2 cellular contexts compared by ENCODE assay signal in the genomic region with DNA sequence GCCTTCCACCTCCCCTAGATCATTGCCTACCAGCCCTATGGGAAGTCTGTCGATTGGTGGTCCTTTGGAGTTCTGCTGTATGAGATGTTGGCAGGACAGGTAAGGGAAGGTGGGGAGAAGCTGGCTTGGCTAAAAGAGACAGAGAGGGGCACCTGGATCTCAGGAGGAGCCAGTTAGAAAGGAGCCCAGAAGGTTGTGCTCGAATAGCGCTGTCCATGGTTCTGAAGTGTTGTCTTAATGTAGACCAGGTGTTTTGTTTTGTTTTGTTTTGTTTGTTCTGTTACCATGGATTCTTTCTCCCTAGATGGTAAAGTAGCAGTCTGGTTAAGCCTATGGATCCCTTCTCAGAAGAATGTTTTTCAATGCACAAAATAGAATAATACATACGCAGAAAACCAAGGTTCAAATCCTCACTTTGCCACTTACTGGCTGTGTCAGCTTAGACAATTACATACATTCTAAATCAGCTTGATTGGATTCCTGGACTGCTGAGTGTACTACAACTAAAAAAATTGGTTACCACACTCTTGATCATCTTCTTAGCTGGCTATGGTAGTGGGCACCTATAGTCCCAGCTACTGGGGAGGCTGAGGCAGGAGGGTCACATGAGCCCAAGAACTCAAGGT.
TF ChIP-seq lines count a peak whose summit lies in the region.

No MANE protein-coding gene starts in this region.

TF ChIP-seq in WTC11, 78 proteins besides CTCF, POLR2A, EP300 and RAD21 (continued from another document and continues in another):
- TF ChIP-seq, protein P1, sequence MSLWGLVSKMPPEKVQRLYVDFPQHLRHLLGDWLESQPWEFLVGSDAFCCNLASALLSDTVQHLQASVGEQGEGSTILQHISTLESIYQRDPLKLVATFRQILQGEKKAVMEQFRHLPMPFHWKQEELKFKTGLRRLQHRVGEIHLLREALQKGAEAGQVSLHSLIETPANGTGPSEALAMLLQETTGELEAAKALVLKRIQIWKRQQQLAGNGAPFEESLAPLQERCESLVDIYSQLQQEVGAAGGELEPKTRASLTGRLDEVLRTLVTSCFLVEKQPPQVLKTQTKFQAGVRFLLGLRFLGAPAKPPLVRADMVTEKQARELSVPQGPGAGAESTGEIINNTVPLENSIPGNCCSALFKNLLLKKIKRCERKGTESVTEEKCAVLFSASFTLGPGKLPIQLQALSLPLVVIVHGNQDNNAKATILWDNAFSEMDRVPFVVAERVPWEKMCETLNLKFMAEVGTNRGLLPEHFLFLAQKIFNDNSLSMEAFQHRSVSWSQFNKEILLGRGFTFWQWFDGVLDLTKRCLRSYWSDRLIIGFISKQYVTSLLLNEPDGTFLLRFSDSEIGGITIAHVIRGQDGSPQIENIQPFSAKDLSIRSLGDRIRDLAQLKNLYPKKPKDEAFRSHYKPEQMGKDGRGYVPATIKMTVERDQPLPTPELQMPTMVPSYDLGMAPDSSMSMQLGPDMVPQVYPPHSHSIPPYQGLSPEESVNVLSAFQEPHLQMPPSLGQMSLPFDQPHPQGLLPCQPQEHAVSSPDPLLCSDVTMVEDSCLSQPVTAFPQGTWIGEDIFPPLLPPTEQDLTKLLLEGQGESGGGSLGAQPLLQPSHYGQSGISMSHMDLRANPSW (CRISPR knock-in tag; conservative IDR thresholded peaks at IDR 0.05; ENCODE audit: low read depth), result no peak
- peak; percentile 65; the same call in 1 of the 2 replicates for TF ChIP-seq TP53 (CRISPR knock-in tag; IDR thresholded peaks at IDR 0.05)
- no peak for TF ChIP-seq ZNF396 (CRISPR knock-in tag; IDR thresholded peaks at IDR 0.05; ENCODE audit: borderline replicate concordance)
- TF ChIP-seq, protein P2, sequence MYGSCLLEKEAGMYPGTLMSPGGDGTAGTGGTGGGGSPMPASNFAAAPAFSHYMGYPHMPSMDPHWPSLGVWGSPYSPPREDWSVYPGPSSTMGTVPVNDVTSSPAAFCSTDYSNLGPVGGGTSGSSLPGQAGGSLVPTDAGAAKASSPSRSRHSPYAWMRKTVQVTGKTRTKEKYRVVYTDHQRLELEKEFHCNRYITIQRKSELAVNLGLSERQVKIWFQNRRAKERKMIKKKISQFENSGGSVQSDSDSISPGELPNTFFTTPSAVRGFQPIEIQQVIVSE (CRISPR knock-in tag; IDR thresholded peaks at IDR 0.05; ENCODE audit: borderline replicate concordance), result no peak
- peak; percentile 87 for TF ChIP-seq ZNF232 (CRISPR knock-in tag; IDR thresholded peaks at IDR 0.05)
- peak; percentile 83; the same call in 1 of the 2 replicates for TF ChIP-seq NFE2L1 (CRISPR knock-in tag; IDR thresholded peaks at IDR 0.05)
- TF ChIP-seq FOXP1 (CRISPR knock-in tag; IDR thresholded peaks at IDR 0.05; ENCODE audit: borderline replicate concordance), result no peak
- TF ChIP-seq, protein P3, sequence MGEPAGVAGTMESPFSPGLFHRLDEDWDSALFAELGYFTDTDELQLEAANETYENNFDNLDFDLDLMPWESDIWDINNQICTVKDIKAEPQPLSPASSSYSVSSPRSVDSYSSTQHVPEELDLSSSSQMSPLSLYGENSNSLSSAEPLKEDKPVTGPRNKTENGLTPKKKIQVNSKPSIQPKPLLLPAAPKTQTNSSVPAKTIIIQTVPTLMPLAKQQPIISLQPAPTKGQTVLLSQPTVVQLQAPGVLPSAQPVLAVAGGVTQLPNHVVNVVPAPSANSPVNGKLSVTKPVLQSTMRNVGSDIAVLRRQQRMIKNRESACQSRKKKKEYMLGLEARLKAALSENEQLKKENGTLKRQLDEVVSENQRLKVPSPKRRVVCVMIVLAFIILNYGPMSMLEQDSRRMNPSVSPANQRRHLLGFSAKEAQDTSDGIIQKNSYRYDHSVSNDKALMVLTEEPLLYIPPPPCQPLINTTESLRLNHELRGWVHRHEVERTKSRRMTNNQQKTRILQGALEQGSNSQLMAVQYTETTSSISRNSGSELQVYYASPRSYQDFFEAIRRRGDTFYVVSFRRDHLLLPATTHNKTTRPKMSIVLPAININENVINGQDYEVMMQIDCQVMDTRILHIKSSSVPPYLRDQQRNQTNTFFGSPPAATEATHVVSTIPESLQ (CRISPR knock-in tag; IDR thresholded peaks at IDR 0.05), result no peak
- no peak for TF ChIP-seq ZNF121 (CRISPR knock-in tag; IDR thresholded peaks at IDR 0.05)
- no peak for TF ChIP-seq RORB (CRISPR knock-in tag; IDR thresholded peaks at IDR 0.05)
- TF ChIP-seq, protein P4, sequence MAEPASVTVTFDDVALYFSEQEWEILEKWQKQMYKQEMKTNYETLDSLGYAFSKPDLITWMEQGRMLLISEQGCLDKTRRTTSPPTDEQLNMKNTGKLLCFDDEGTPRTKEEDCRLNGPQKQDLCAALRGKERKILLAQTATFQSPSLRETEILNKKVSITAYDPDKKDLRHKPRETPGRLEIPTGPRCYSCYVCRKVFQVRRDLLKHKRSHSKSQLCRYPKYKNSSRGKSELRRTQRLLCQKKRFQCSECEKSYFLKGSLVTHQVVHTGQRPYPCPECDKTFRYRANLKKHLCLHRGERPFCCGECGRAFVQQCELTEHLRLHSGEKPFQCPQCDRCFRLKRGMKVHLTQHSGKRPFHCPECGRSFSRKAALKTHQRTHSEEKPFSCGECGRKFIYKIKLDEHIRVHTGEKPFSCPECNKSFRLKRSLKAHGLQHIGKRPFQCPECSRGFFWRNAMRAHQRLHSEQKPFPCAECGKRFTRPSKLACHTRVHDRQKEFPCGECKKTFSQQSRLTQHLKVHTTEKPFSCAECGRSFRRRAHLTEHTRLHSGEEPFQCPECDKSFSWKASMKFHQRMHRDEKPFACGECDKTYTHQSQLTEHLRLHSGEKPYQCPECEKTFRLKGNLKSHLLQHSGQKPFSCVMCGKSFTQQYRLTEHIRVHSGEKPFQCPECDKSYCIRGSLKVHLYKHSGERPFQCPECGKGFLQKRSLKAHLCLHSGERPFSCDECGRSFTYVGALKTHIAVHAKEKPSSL (CRISPR knock-in tag; conservative IDR thresholded peaks at IDR 0.05), result no peak
- TF ChIP-seq TEAD4 (CRISPR knock-in tag; IDR thresholded peaks at IDR 0.05), result peak; percentile 21; the same call in 1 of the 2 replicates
- no peak for TF ChIP-seq NR3C1 (CRISPR knock-in tag; conservative IDR thresholded peaks at IDR 0.05; ENCODE audit: low read depth)
- TF ChIP-seq, protein P5, sequence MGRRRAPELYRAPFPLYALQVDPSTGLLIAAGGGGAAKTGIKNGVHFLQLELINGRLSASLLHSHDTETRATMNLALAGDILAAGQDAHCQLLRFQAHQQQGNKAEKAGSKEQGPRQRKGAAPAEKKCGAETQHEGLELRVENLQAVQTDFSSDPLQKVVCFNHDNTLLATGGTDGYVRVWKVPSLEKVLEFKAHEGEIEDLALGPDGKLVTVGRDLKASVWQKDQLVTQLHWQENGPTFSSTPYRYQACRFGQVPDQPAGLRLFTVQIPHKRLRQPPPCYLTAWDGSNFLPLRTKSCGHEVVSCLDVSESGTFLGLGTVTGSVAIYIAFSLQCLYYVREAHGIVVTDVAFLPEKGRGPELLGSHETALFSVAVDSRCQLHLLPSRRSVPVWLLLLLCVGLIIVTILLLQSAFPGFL (CRISPR knock-in tag; IDR thresholded peaks at IDR 0.05; ENCODE audit: borderline replicate concordance), result no peak; the same call in 1 of the 2 replicates
- TF ChIP-seq ETV6 (CRISPR knock-in tag; IDR thresholded peaks at IDR 0.05), result no peak
- no peak for TF ChIP-seq NR2C2 (CRISPR knock-in tag; IDR thresholded peaks at IDR 0.05)

TF ChIP-seq in HEK293T, 16 proteins besides CTCF, POLR2A, EP300 and RAD21 (continued from another document):
- TF ChIP-seq, protein P6, sequence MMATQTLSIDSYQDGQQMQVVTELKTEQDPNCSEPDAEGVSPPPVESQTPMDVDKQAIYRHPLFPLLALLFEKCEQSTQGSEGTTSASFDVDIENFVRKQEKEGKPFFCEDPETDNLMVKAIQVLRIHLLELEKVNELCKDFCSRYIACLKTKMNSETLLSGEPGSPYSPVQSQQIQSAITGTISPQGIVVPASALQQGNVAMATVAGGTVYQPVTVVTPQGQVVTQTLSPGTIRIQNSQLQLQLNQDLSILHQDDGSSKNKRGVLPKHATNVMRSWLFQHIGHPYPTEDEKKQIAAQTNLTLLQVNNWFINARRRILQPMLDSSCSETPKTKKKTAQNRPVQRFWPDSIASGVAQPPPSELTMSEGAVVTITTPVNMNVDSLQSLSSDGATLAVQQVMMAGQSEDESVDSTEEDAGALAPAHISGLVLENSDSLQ (IDR thresholded peaks at IDR 0.05), result no peak
TF ChIP-seq in HEK293T: peak in this region for 0.
